Comparison of ENCODE assay signal across 19 cellular contexts in the genomic region with DNA sequence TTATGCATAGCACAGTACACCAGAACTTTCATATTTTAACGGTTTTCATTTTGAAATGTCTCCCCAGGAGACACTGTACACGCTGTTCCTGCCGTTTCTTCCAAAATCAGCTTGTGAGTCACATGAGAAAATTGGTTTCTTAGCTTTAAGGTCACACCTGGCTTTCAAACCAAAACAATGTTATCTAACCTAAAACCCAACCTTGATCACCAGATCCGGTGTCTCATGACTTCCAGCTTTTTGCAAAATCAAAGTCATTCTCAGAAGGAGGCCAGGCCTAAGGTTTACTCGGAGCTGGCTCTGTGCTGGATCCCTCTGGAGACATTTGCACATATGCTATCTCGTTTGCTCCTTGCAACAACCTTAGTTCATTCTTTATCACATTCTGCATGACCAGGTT.
DNase-seq lines count a peak whose midpoint lies in the region; ATAC-seq, FAIRE-seq and TF ChIP-seq lines count a peak whose summit lies in the region.
"Had no signal": no experiment of that assay in that cellular context is flagged by ENCODE, and none has a peak within 500 bp of the region (broad histone marks: within the 10 kb centered on the region; RNA-seq: fewer than 3 reads in every experiment).

No MANE protein-coding gene starts in this region.

- H3K4me3 Mint-ChIP-seq in glutamatergic neuron (ENCODE audit: unreplicated experiment) = peak overlapping the region; percentile 65
- H3K4me3 Mint-ChIP-seq: activated CD4-positive, alpha-beta T cell treated with anti-CD3 and anti-CD28 coated beads for 36 hours; IgD-negative memory B cell had no signal

- H3K4me3 ChIP-seq in K562 = no peak overlapping the region
- H3K4me3 ChIP-seq in skeletal muscle tissue (ENCODE audit: low read length in 3 of 3) = no peak overlapping the region
- H3K4me3 ChIP-seq: ascending aorta, sigmoid colon had no signal

- FAIRE-seq in GM12891 (lab: Jason Lieb, UNC) = peak; percentile 51
- FAIRE-seq in K562 (lab: Jason Lieb, UNC) = no peak

- H3K4me1 ChIP-seq in K562 (replicated peaks in 1 of 2; ENCODE audit: control insufficient read depth in 2 of 2, insufficient read depth in 2 of 2, low read length in 2 of 2) = peaks cover 0 to 9% of the 10 kb centered on the region in 2 experiments; a peak in 2 of 5 replicates
- peaks cover 28 to 45% (median 38%) of the 10 kb centered on the region in 3 donors for H3K4me1 ChIP-seq in skeletal muscle tissue (ENCODE audit: control insufficient read depth in 3 of 3, insufficient read depth in 3 of 3, low read length in 3 of 3)
- H3K4me1 ChIP-seq: ascending aorta had no signal

- TF ChIP-seq CTCF in K562 (IDR thresholded peaks at IDR 0.05 in 2 of 3, conservative IDR thresholded peaks at IDR 0.05 in 1 of 3; ENCODE audit: insufficient read depth in 2 of 3, low read depth in 1 of 3, low read length in 3 of 3) (no peak), glutamatergic neuron (IDR thresholded peaks at IDR 0.05; ENCODE audit: partially characterized antibody, unreplicated experiment) (no peak)

- CTCF ChIA-PET in K562 (lab: Yijun Ruan, JAX; ENCODE audit: low intra/inter-chr PET ratio) = no interaction called here

- no peaks in the 10 kb centered on the region for H3K9me1 ChIP-seq in K562 (ENCODE audit: control insufficient read depth, insufficient read depth, low read length)

- POLR2A ChIA-PET in K562 (lab: Yijun Ruan, JAX) = interaction anchor here (0.9 to 1.9 kb wide), 6 partner anchors 8 to 158 kb away, joined by 3 to 4 read pairs (median 3); no protein-coding TSS in a partner anchor

- H4K20me1 ChIP-seq in K562 (replicated peaks; ENCODE audit: control insufficient read depth, insufficient read depth, low read length) = no peaks in the 10 kb centered on the region

- H3K9ac ChIP-seq in K562 (ENCODE audit: insufficient read depth in 1 of 2, low read depth in 2 of 2, low read length in 2 of 2) (no peak overlapping the region), skeletal muscle tissue (ENCODE audit: low read depth in 1 of 3, low read length in 3 of 3) (no peak overlapping the region)

- ATAC-seq in K562 (no peak; the same call in 2 of the 3 replicates), HG02885 (IDR thresholded peaks at IDR 0.05; ENCODE audit: poor library complexity, unreplicated experiment) (no peak)
- ATAC-seq: activated CD4-positive, alpha-beta T cell treated with anti-CD3 and anti-CD28 coated beads for 36 hours; HCT116 had no signal

- no peak overlapping the region for H3K27ac ChIP-seq in K562 (ENCODE audit: extremely low read depth, low read depth, low read length)
- H3K27ac ChIP-seq in skeletal muscle tissue (ENCODE audit: low read depth, low read length) = peak overlapping the region; percentile 46
- H3K27ac ChIP-seq: ascending aorta, HL-60 had no signal

- H3K4me2 ChIP-seq in K562 (ENCODE audit: insufficient read depth, low read length) = no peak overlapping the region

- no peak for DNase-seq in GM12891 (ENCODE audit: insufficient read length, low spot score)
- peak in 1 of 4 experiments; percentile 29 for DNase-seq in K562 (ENCODE audit: extremely low read depth in 1 of 4, low spot score in 3 of 4)
- no peak for DNase-seq in glutamatergic neuron
- no peak for DNase-seq in ACHN
- no peak for DNase-seq in dermis blood vessel endothelial cell
- no peak for DNase-seq in amniotic stem cell (lab: John Stamatoyannopoulos, UW)
- DNase-seq: activated CD4-positive, alpha-beta T cell treated with anti-CD3 and anti-CD28 coated beads for 36 hours; activated effector memory CD4-positive, alpha-beta T cell treated with anti-CD3 and anti-CD28 coated beads, Interleukin-2, amount 50 U/mL, for 16 hours; effector CD4-positive, alpha-beta T cell; NCI-H1930; NCI-H446 treated with DMSO at 0.1 percent for 48 hours; sigmoid colon; stimulated activated CD4-positive, alpha-beta T cell treated with anti-CD3 and anti-CD28 coated beads, Interleukin-4, amount 100 ng/mL, for 1 hour had no signal

- no peak for TF ChIP-seq EP300 in K562 (IDR thresholded peaks at IDR 0.05; ENCODE audit: low read length)

- peaks cover 58% of the 10 kb centered on the region for H3K4me1 Mint-ChIP-seq in glutamatergic neuron (ENCODE audit: low read depth, unreplicated experiment)
- H3K4me1 Mint-ChIP-seq: activated CD4-positive, alpha-beta T cell treated with anti-CD3 and anti-CD28 coated beads for 36 hours; IgD-negative memory B cell had no signal

- peak overlapping the region; percentile 82 for H3K27ac Mint-ChIP-seq in glutamatergic neuron (ENCODE audit: unreplicated experiment)
- H3K27ac Mint-ChIP-seq: activated CD4-positive, alpha-beta T cell treated with anti-CD3 and anti-CD28 coated beads for 36 hours; IgD-negative memory B cell had no signal

- intact Hi-C loops in K562 (cut with micrococcal nuclease) = no loop called here

- no peak overlapping the region for H2AFZ ChIP-seq in K562 (ENCODE audit: low read depth, low read length)

- 10% methylated on average over 6 of the region's 6 CpGs for WGBS in K562 (ENCODE audit: insufficient coverage, low coverage, missing lambda C conversion rate)

- TF ChIP-seq RAD21 in K562 (CRISPR knock-in tag; conservative IDR thresholded peaks at IDR 0.05 in 1 of 2, IDR thresholded peaks at IDR 0.05 in 1 of 2) = no peak

- H3K9me3 ChIP-seq in K562 (replicated peaks; ENCODE audit: control insufficient read depth, insufficient read depth, low read depth, low read length) (no peaks in the 10 kb centered on the region), skeletal muscle tissue (ENCODE audit: control insufficient read depth in 3 of 3, low read length in 3 of 3) (no peaks in the 10 kb centered on the region)
- H3K9me3 ChIP-seq: ascending aorta, sigmoid colon had no signal

- no TSS peak for BruUV-seq in K562 (replicated peaks; lab: Mats Ljungman, UMichigan)

- TF ChIP-seq POLR2A in GM12891 (IDR thresholded peaks at IDR 0.05; ENCODE audit: low read depth, low read length) = no peak
- TF ChIP-seq POLR2A in K562 (conservative IDR thresholded peaks at IDR 0.05) = no peak

- H3K36me3 ChIP-seq in K562 (ENCODE audit: control insufficient read depth, insufficient read depth, low read length) (peaks cover 4% of the 10 kb centered on the region; the same call in 2 of the 3 replicates), skeletal muscle tissue (ENCODE audit: control insufficient read depth in 3 of 3, insufficient read depth in 3 of 3, low read length in 3 of 3) (peaks cover 6 to 20% (median 11%) of the 10 kb centered on the region in 3 donors)
- H3K36me3 ChIP-seq: ascending aorta had no signal

- H3K27me3 Mint-ChIP-seq in glutamatergic neuron (ENCODE audit: unreplicated experiment) = no peaks in the 10 kb centered on the region
- H3K27me3 Mint-ChIP-seq: activated CD4-positive, alpha-beta T cell treated with anti-CD3 and anti-CD28 coated beads for 36 hours; IgD-negative memory B cell had no signal

- H3K27me3 ChIP-seq in K562 (ENCODE audit: control insufficient read depth in 2 of 2, insufficient read depth in 2 of 2, low read length in 2 of 2) = no peaks in the 10 kb centered on the region
- H3K27me3 ChIP-seq in skeletal muscle tissue (ENCODE audit: control insufficient read depth in 3 of 3, insufficient read depth in 3 of 3, low read length in 3 of 3) = no peaks in the 10 kb centered on the region
- H3K27me3 ChIP-seq: ascending aorta, sigmoid colon had no signal

- in situ Hi-C loops in K562 (cut with MboI) = loop anchor here (25.0 kb wide), 1 partner anchor 185 kb away; no protein-coding TSS in a partner anchor
- in situ Hi-C loops in ACHN (cut with HindIII; ENCODE audit: low pct_ligation_motif_present, low pct_unique_long_range_greater_than_20kb, low sequenced_read_pairs) = no loop called here

- H3K36me3 Mint-ChIP-seq in glutamatergic neuron (ENCODE audit: unreplicated experiment) = peaks cover 10% of the 10 kb centered on the region

- peaks cover 8% of the 10 kb centered on the region for H3K9me3 Mint-ChIP-seq in glutamatergic neuron (ENCODE audit: unreplicated experiment)
- H3K9me3 Mint-ChIP-seq: IgD-negative memory B cell had no signal

- no peaks in the 10 kb centered on the region for H3K79me2 ChIP-seq in K562 (ENCODE audit: control insufficient read depth, insufficient read depth, low read length)

TF ChIP-seq in GM12891, 5 proteins besides CTCF, POLR2A, EP300 and RAD21:
- no peak for TF ChIP-seq SPI1 (IDR thresholded peaks at IDR 0.05; ENCODE audit: low read depth, low read length)
- TF ChIP-seq POLR2AphosphoS5 (IDR thresholded peaks at IDR 0.05; ENCODE audit: low read depth, low read length) = no peak

TF ChIP-seq in K562, 482 proteins besides CTCF, POLR2A, EP300 and RAD21 (continues in another document):
- TF ChIP-seq ZNF431 (CRISPR knock-in tag; IDR thresholded peaks at IDR 0.05) = no peak
- TF ChIP-seq ARID1B (IDR thresholded peaks at IDR 0.05) = 0 out of 2 replicates have a peak, but pooled peaks have one; percentile 28
- TF ChIP-seq HNRNPK (IDR thresholded peaks at IDR 0.05; ENCODE audit: low read depth, low read length, poor library complexity, severe bottlenecking) = no peak
- no peak for TF ChIP-seq RBM22 (IDR thresholded peaks at IDR 0.05; ENCODE audit: low read depth, low read length, poor library complexity, severe bottlenecking)
- 0 out of 2 replicates have a peak, but pooled peaks have one; percentile 9 for TF ChIP-seq SMAD4 (CRISPR knock-in tag; conservative IDR thresholded peaks at IDR 0.05)
- TF ChIP-seq, protein P1, sequence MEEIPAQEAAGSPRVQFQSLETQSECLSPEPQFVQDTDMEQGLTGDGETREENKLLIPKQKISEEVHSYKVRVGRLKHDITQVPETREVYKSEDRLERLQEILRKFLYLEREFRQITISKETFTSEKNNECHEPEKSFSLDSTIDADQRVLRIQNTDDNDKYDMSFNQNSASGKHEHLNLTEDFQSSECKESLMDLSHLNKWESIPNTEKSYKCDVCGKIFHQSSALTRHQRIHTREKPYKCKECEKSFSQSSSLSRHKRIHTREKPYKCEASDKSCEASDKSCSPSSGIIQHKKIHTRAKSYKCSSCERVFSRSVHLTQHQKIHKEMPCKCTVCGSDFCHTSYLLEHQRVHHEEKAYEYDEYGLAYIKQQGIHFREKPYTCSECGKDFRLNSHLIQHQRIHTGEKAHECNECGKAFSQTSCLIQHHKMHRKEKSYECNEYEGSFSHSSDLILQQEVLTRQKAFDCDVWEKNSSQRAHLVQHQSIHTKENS (CRISPR knock-in tag; IDR thresholded peaks at IDR 0.05) = no peak
- TF ChIP-seq KDM1A (IDR thresholded peaks at IDR 0.05) = peak in 1 of 2 experiments; percentile 30; a peak in 1 of 4 replicates
- no peak for TF ChIP-seq POLR2H (tag; IDR thresholded peaks at IDR 0.05; ENCODE audit: low read depth)
- 0 out of 2 replicates have a peak, but pooled peaks have one; percentile 24 for TF ChIP-seq TEAD4 (IDR thresholded peaks at IDR 0.05; ENCODE audit: low read length)
- TF ChIP-seq TEAD4 (CRISPR knock-in tag; IDR thresholded peaks at IDR 0.05; ENCODE audit: borderline replicate concordance) = no peak
- peak; percentile 71; the same call in 1 of the 2 replicates for TF ChIP-seq CBFA2T3 (IDR thresholded peaks at IDR 0.05)
- no peak for TF ChIP-seq ZBTB7A (IDR thresholded peaks at IDR 0.05; ENCODE audit: borderline replicate concordance, control insufficient read depth, low read depth, low read length)
- no peak for TF ChIP-seq ZC3H4 (CRISPR knock-in tag; IDR thresholded peaks at IDR 0.05; ENCODE audit: borderline replicate concordance)
- peak; percentile 39 for TF ChIP-seq CBFA2T2 (conservative IDR thresholded peaks at IDR 0.05)
- TF ChIP-seq ZNF140 (CRISPR knock-in tag; IDR thresholded peaks at IDR 0.05) = no peak
